ENCODE assay signal across 8 cellular contexts in the genomic region with DNA sequence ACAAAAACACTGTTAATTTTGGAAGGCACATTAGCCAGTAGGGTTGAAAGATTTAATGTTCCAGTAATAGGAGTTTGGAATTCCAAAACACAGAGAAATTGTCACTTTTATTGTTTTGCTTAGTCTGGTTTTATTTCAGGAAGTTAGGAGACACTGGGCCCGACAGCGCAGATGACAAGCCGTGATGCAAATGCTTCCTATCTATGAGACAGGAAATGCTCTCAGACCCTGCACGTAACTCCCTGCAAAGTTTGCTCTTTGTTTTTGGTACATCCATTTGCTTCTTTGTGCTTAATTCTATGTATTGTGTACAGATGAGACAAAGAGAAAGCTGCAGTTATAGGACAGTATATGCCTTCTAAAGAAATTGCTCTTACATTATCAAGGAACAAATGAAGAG.
DNase-seq lines count a peak whose midpoint lies in the region; ATAC-seq lines count a peak whose summit lies in the region.

No MANE protein-coding gene starts in this region.

- DNase-seq in Karpas-422 = peak; percentile 59
- DNase-seq in NCI-H1694 treated with DMSO at 0.1 percent for 48 hours (lab: John Stamatoyannopoulos, UW) = no peak
- no peak for DNase-seq in H4 (ENCODE audit: low spot score)

- H2AFZ ChIP-seq in Karpas-422 (ENCODE audit: low read length) = peak overlapping the region; percentile 55; the same call in 1 of the 2 replicates

- H3K9ac ChIP-seq in Karpas-422 (ENCODE audit: low read length) = no peak overlapping the region

- H3K27ac Mint-ChIP-seq in activated T-helper 17 cell treated with anti-CD3 and anti-CD28 coated beads, Interleukin-2, amount 50 U/mL, for 72 hours = peak overlapping the region; percentile 87

- peak overlapping the region; percentile 76 for H3K4me3 Mint-ChIP-seq in activated T-helper 17 cell treated with anti-CD3 and anti-CD28 coated beads, Interleukin-2, amount 50 U/mL, for 72 hours

- H3K4me1 Mint-ChIP-seq in activated T-helper 17 cell treated with anti-CD3 and anti-CD28 coated beads, Interleukin-2, amount 50 U/mL, for 72 hours = peaks cover 9% of the 10 kb centered on the region

- H3K9me3 ChIP-seq in Karpas-422 (ENCODE audit: low read length) (no peaks in the 10 kb centered on the region), muscle layer of duodenum (ENCODE audit: control insufficient read depth in 1 of 2, low read length in 2 of 2) (no peaks in the 10 kb centered on the region)

- H3K36me3 ChIP-seq in Karpas-422 (ENCODE audit: insufficient read depth, low read length) (no peaks in the 10 kb centered on the region), muscle layer of duodenum (ENCODE audit: control insufficient read depth in 1 of 2, insufficient read depth in 2 of 2, low read length in 2 of 2) (no peaks in the 10 kb centered on the region)

- H3K27ac ChIP-seq in Karpas-422 (ENCODE audit: low read length) (no peak overlapping the region), muscle layer of duodenum (ENCODE audit: low read length) (peak overlapping the region; percentile 19)

- H3K4me1 ChIP-seq in Karpas-422 (ENCODE audit: low read length) = peaks cover 6% of the 10 kb centered on the region; the same call in 1 of the 2 replicates
- H3K4me1 ChIP-seq in muscle layer of duodenum (ENCODE audit: control insufficient read depth in 1 of 2, insufficient read depth in 2 of 2, low read length in 2 of 2) = no peaks in the 10 kb centered on the region

- no peaks in the 10 kb centered on the region for H3K9me2 ChIP-seq in Karpas-422 (replicated peaks; ENCODE audit: insufficient read depth, low read length)

- H3K36me3 Mint-ChIP-seq in activated T-helper 17 cell treated with anti-CD3 and anti-CD28 coated beads, Interleukin-2, amount 50 U/mL, for 72 hours (ENCODE audit: low read depth) = no peaks in the 10 kb centered on the region

- peak overlapping the region; percentile 35 for H3K4me2 ChIP-seq in Karpas-422 (ENCODE audit: low read depth, low read length, poor library complexity, severe bottlenecking)

- peak; percentile 83 for ATAC-seq in GM18511 (IDR thresholded peaks at IDR 0.05; ENCODE audit: unreplicated experiment)
- peak; percentile 86 for ATAC-seq in activated T-helper 17 cell treated with anti-CD3 and anti-CD28 coated beads, Interleukin-2, amount 50 U/mL, for 72 hours (replicated peaks)
- ATAC-seq in GM18867 (IDR thresholded peaks at IDR 0.05; ENCODE audit: unreplicated experiment) = no peak
- no peak for ATAC-seq in HG03039 (IDR thresholded peaks at IDR 0.05; ENCODE audit: unreplicated experiment)

- no peaks in the 10 kb centered on the region for H3K9me3 Mint-ChIP-seq in activated T-helper 17 cell treated with anti-CD3 and anti-CD28 coated beads, Interleukin-2, amount 50 U/mL, for 72 hours

- H3K27me3 ChIP-seq in Karpas-422 (ENCODE audit: low read length) = no peaks in the 10 kb centered on the region
- H3K27me3 ChIP-seq in muscle layer of duodenum (ENCODE audit: low read depth, low read length) = no peaks in the 10 kb centered on the region

- H3K4me3 ChIP-seq in Karpas-422 (ENCODE audit: low read length) = no peak overlapping the region
- H3K4me3 ChIP-seq in muscle layer of duodenum (ENCODE audit: low read depth in 1 of 2, low read length in 2 of 2) = no peak overlapping the region

- H3K79me2 ChIP-seq in Karpas-422 (ENCODE audit: low read length) = no peaks in the 10 kb centered on the region

- no peaks in the 10 kb centered on the region for H4K20me1 ChIP-seq in Karpas-422 (ENCODE audit: insufficient read depth, low read depth, low read length)

- H3K27me3 Mint-ChIP-seq in activated T-helper 17 cell treated with anti-CD3 and anti-CD28 coated beads, Interleukin-2, amount 50 U/mL, for 72 hours = no peaks in the 10 kb centered on the region

Comparison
In these comparisons a context has a peak if more than half of its experiments do, and no peak if none do; other contexts are left out.
1. ATAC-seq: peak in GM18511 (single experiment) and activated T-helper 17 cell treated with anti-CD3 and anti-CD28 coated beads, Interleukin-2, amount 50 U/mL, for 72 hours (single experiment); none in GM18867 (single experiment) and HG03039 (single experiment).